ENCODE assay signal across 2 cellular contexts in genomic region chr7:28381466-28381865, GRCh38.
TF ChIP-seq lines count a peak whose summit lies in the region.

No MANE protein-coding gene starts in this region.

TF ChIP-seq in IMR-90, 13 proteins besides CTCF, POLR2A, EP300 and RAD21:
- TF ChIP-seq BHLHE40 (IDR thresholded peaks at IDR 0.05; ENCODE audit: low read depth, low read length): no peak
- no peak for TF ChIP-seq RCOR1 (IDR thresholded peaks at IDR 0.05; ENCODE audit: insufficient replicate concordance, low read length)
- TF ChIP-seq CHD1 (IDR thresholded peaks at IDR 0.05; ENCODE audit: low read depth, low read length): no peak
- no peak for TF ChIP-seq FOS (IDR thresholded peaks at IDR 0.05; ENCODE audit: low read depth, low read length)
- TF ChIP-seq MAZ (IDR thresholded peaks at IDR 0.05; ENCODE audit: borderline replicate concordance, low read depth, low read length): no peak
- no peak for TF ChIP-seq CEBPB (IDR thresholded peaks at IDR 0.05; ENCODE audit: low read depth, low read length)
- TF ChIP-seq MXI1 (IDR thresholded peaks at IDR 0.05; ENCODE audit: borderline replicate concordance, low read depth, low read length): no peak
- TF ChIP-seq ELK1 (IDR thresholded peaks at IDR 0.05; ENCODE audit: borderline replicate concordance, low read depth, low read length): no peak
- TF ChIP-seq RFX5 (IDR thresholded peaks at IDR 0.05; ENCODE audit: low read depth, low read length): no peak
- TF ChIP-seq SMC3 (IDR thresholded peaks at IDR 0.05; ENCODE audit: low read depth, low read length): no peak
- TF ChIP-seq NFE2L2 (IDR thresholded peaks at IDR 0.05; ENCODE audit: low read depth, low read length): no peak
- no peak for TF ChIP-seq USF2 (IDR thresholded peaks at IDR 0.05; ENCODE audit: low read depth, low read length)

TF ChIP-seq in endothelial cell of umbilical vein, 7 proteins besides CTCF, POLR2A, EP300 and RAD21:
- no peak for TF ChIP-seq POLR2AphosphoS5 (IDR thresholded peaks at IDR 0.05; ENCODE audit: insufficient read depth, low read depth, low read length)
- TF ChIP-seq FOS (IDR thresholded peaks at IDR 0.05; ENCODE audit: borderline replicate concordance, insufficient read depth, low read length): no peak
- no peak for TF ChIP-seq EZH2 (IDR thresholded peaks at IDR 0.05; ENCODE audit: borderline replicate concordance, low read depth, low read length, severe bottlenecking)
- TF ChIP-seq JUN (IDR thresholded peaks at IDR 0.05; ENCODE audit: borderline replicate concordance, insufficient read depth, insufficient read length, low read depth): no peak
- TF ChIP-seq MYC (IDR thresholded peaks at IDR 0.05; ENCODE audit: low read depth, low read length): no peak
- TF ChIP-seq GATA2 (IDR thresholded peaks at IDR 0.05; ENCODE audit: insufficient read depth, insufficient read length, low read depth, low read length): no peak
- TF ChIP-seq MAX (IDR thresholded peaks at IDR 0.05; ENCODE audit: insufficient read depth, insufficient read length): no peak
